ENCODE assay signal across 26 cellular contexts in genomic region chr3:99683876-99684275, GRCh38. TPM values are rescaled to one million over a fixed set of nuclear protein-coding genes. Genes with fewer than 3 reads are reported as not detected.
DNase-seq lines count a peak whose midpoint lies in the region; ATAC-seq and TF ChIP-seq lines count a peak whose summit lies in the region.
"Had no signal": no experiment of that assay in that cellular context is flagged by ENCODE, and none has a peak within 500 bp of the region (broad histone marks: within the 10 kb centered on the region; RNA-seq: fewer than 3 reads in every experiment).

No MANE protein-coding gene starts in this region.

- H3K27me3 Mint-ChIP-seq in MCF 10A (ENCODE audit: insufficient read depth, unreplicated experiment) (no peaks in the 10 kb centered on the region), GM23338 (ENCODE audit: insufficient read depth, low read depth, poor library complexity) (no peaks in the 10 kb centered on the region)
- peaks cover 4 to 20% (median 8%) of the 10 kb centered on the region in 5 donors for H3K27me3 Mint-ChIP-seq in naive thymus-derived CD4-positive, alpha-beta T cell

- H3K27ac Mint-ChIP-seq in MCF 10A (ENCODE audit: low read depth, unreplicated experiment) (peak overlapping the region; percentile 39), GM23338 (no peak overlapping the region)
- H3K27ac Mint-ChIP-seq in naive thymus-derived CD4-positive, alpha-beta T cell: no peak overlapping the region
- H3K27ac Mint-ChIP-seq: CD14-positive monocyte, HFFc6 had no signal

- H3K36me3 Mint-ChIP-seq in MCF 10A (ENCODE audit: insufficient read depth, unreplicated experiment) (peaks cover 11% of the 10 kb centered on the region), GM23338 (ENCODE audit: low read depth) (no peaks in the 10 kb centered on the region)
- no peaks in the 10 kb centered on the region for H3K36me3 Mint-ChIP-seq in naive thymus-derived CD4-positive, alpha-beta T cell
- H3K36me3 Mint-ChIP-seq: CD14-positive monocyte had no signal

- H3K9me3 ChIP-seq in mammary epithelial cell (replicated peaks; ENCODE audit: insufficient read depth, low read length) (no peaks in the 10 kb centered on the region), gastroesophageal sphincter (no peaks in the 10 kb centered on the region), sigmoid colon (no peaks in the 10 kb centered on the region), tibial artery (no peaks in the 10 kb centered on the region)
- H3K9me3 ChIP-seq in naive thymus-derived CD4-positive, alpha-beta T cell (ENCODE audit: control insufficient read depth in 2 of 3, low read length in 3 of 3): no peaks in the 10 kb centered on the region
- H3K9me3 ChIP-seq: BE2C, HAP-1, SJSA1 had no signal

- dilution Hi-C loops in mammary epithelial cell (cut with HindIII; ENCODE audit: low sequenced_read_pairs): no loop called here

- no peaks in the 10 kb centered on the region; the same call in 1 of the 2 replicates for H3K9me2 ChIP-seq in GM23338 (ENCODE audit: insufficient read depth)

- DNase-seq in MCF 10A (ENCODE audit: unreplicated experiment) (no peak), mammary epithelial cell (no peak), sigmoid colon (no peak), tibial artery (no peak), GM23338 (ENCODE audit: low spot score) (no peak)
- DNase-seq in naive thymus-derived CD4-positive, alpha-beta T cell: no peak
- DNase-seq: ACHN, BE2C, Calu3, DND-41, GOT3, HFFc6, NCI-H1092, NCI-H1436, NCI-H187, NCI-H2107, NCI-H524, NCI-H774, PC-9, Right ventricle myocardium superior had no signal

- H3K4me3 Mint-ChIP-seq in MCF 10A (ENCODE audit: unreplicated experiment): no peak overlapping the region
- H3K4me3 Mint-ChIP-seq in GM23338: no peak overlapping the region
- H3K4me3 Mint-ChIP-seq in naive thymus-derived CD4-positive, alpha-beta T cell: no peak overlapping the region
- H3K4me3 Mint-ChIP-seq: CD14-positive monocyte, HFFc6 had no signal

- intact Hi-C loops in MCF 10A (cut with micrococcal nuclease) (no loop called here), mammary epithelial cell (cut with micrococcal nuclease) (no loop called here), sigmoid colon (cut with DNase I) (loop anchor here (10.0 kb wide), 1 partner anchor 659 kb away; no protein-coding TSS in a partner anchor), tibial artery (cut with DNase I; ENCODE audit: low total_unique reads) (no loop called here)
- intact Hi-C loops in naive thymus-derived CD4-positive, alpha-beta T cell (cut with micrococcal nuclease): loop anchor here in 1 of 2 donors (10.0 kb wide), 1 partner anchor 659 kb away; no protein-coding TSS in a partner anchor

- BruUV-seq in MCF 10A (replicated peaks; lab: Mats Ljungman, UMichigan) (no TSS peak), mammary epithelial cell (replicated peaks; lab: Mats Ljungman, UMichigan) (no TSS peak)

- no peaks in the 10 kb centered on the region for H3F3A ChIP-seq in GM23338 (replicated peaks; ENCODE audit: low read depth)

- H3K27ac ChIP-seq in mammary epithelial cell (ENCODE audit: insufficient read depth, low read depth, low read length) (no peak overlapping the region), gastroesophageal sphincter (peak overlapping the region; percentile 49 to 60 (median 56)), sigmoid colon (peak overlapping the region in 3 of 4 donors; percentile 8 to 66 (median 50)), tibial artery (peak overlapping the region; percentile 61 to 69), GM23338 (ENCODE audit: low read depth) (no peak overlapping the region)
- H3K27ac ChIP-seq in naive thymus-derived CD4-positive, alpha-beta T cell (ENCODE audit: low read depth, low read length): no peak overlapping the region
- H3K27ac ChIP-seq: 22Rv1, PC-9, SJSA1 had no signal

- no peak overlapping the region for H3K9ac ChIP-seq in mammary epithelial cell (ENCODE audit: insufficient read depth, low read length)

- CTCF ChIA-PET in MCF 10A (lab: Yijun Ruan, JAX): interaction anchor here (0.6 to 10.5 kb wide), 13 partner anchors 12 to 569 kb away, joined by 3 to 209 read pairs (median 4); partner anchors contain the start of gene COL8A1
- CTCF ChIA-PET in mammary epithelial cell (lab: Charles Lee; ENCODE audit: low non-redundant PET): interaction anchor here (1.0 kb wide), 1 partner anchor 38 kb away, joined by 9 read pairs; no protein-coding TSS in a partner anchor
- CTCF ChIA-PET in naive thymus-derived CD4-positive, alpha-beta T cell (lab: Charles Lee): no interaction called here

- no peak for TF ChIP-seq EP300 in gastroesophageal sphincter (IDR thresholded peaks at IDR 0.05)
- no peak for TF ChIP-seq EP300 in sigmoid colon (IDR thresholded peaks at IDR 0.05)

- H3K36me3 ChIP-seq in mammary epithelial cell (ENCODE audit: insufficient read depth, low read length) (no peaks in the 10 kb centered on the region), gastroesophageal sphincter (no peaks in the 10 kb centered on the region), sigmoid colon (no peaks in the 10 kb centered on the region), tibial artery (no peaks in the 10 kb centered on the region), GM23338 (ENCODE audit: insufficient read depth) (no peaks in the 10 kb centered on the region)
- no peaks in the 10 kb centered on the region for H3K36me3 ChIP-seq in naive thymus-derived CD4-positive, alpha-beta T cell (ENCODE audit: control insufficient read depth in 2 of 3, insufficient read depth in 3 of 3, low read length in 3 of 3)
- H3K36me3 ChIP-seq: BE2C, HAP-1 had no signal

- H4K20me1 ChIP-seq in mammary epithelial cell (ENCODE audit: insufficient read depth, low read length): no peaks in the 10 kb centered on the region
- H4K20me1 ChIP-seq in GM23338 (replicated peaks; ENCODE audit: insufficient read depth): no peaks in the 10 kb centered on the region

- no peak for TF ChIP-seq CTCF in MCF 10A (IDR thresholded peaks at IDR 0.05; ENCODE audit: unreplicated experiment)
- TF ChIP-seq CTCF in mammary epithelial cell (conservative IDR thresholded peaks at IDR 0.05 in 1 of 2, IDR thresholded peaks at IDR 0.05 in 1 of 2; ENCODE audit: extremely low read depth in 1 of 2, insufficient read depth in 1 of 2, low read depth in 1 of 2, low read length in 2 of 2): no peak
- TF ChIP-seq CTCF in gastroesophageal sphincter (IDR thresholded peaks at IDR 0.05): no peak
- TF ChIP-seq CTCF in sigmoid colon (IDR thresholded peaks at IDR 0.05): no peak
- no peak for TF ChIP-seq CTCF in tibial artery (IDR thresholded peaks at IDR 0.05)
- TF ChIP-seq CTCF in GM23338 (conservative IDR thresholded peaks at IDR 0.05; ENCODE audit: low read depth in 2 of 2): no peak

- in situ Hi-C loops in mammary epithelial cell (cut with MboI; ENCODE audit: low sequenced_read_pairs in 2 of 2): no loop called here

- H3K4me1 ChIP-seq in mammary epithelial cell (ENCODE audit: insufficient read depth, low read length): no peaks in the 10 kb centered on the region
- peaks cover 0 to 43% (median 17%) of the 10 kb centered on the region in 3 donors for H3K4me1 ChIP-seq in gastroesophageal sphincter
- H3K4me1 ChIP-seq in sigmoid colon: peaks cover 0 to 30% (median 16%) of the 10 kb centered on the region in 4 donors
- H3K4me1 ChIP-seq in tibial artery: peaks cover 0 to 84% (median 24%) of the 10 kb centered on the region in 4 donors
- H3K4me1 ChIP-seq in GM23338 (ENCODE audit: insufficient read depth): no peaks in the 10 kb centered on the region
- H3K4me1 ChIP-seq in naive thymus-derived CD4-positive, alpha-beta T cell (ENCODE audit: control insufficient read depth in 2 of 2, insufficient read depth in 2 of 2, low read length in 2 of 2): no peaks in the 10 kb centered on the region
- H3K4me1 ChIP-seq: BE2C, HAP-1, SJSA1 had no signal

- 97% methylated on average over 3 of the region's 3 CpGs for WGBS in mammary epithelial cell (ENCODE audit: low coverage, missing lambda C conversion rate)
- 88 to 92% methylated on average over 2 to 3 of the region's 3 CpGs for WGBS in gastroesophageal sphincter (ENCODE audit: low coverage in 1 of 2), 2 donors
- 90 to 92% methylated on average over 3 of the region's 3 CpGs for WGBS in sigmoid colon, 2 donors

- H3K27me3 ChIP-seq in mammary epithelial cell (ENCODE audit: insufficient read depth, low read length) (no peaks in the 10 kb centered on the region), gastroesophageal sphincter (no peaks in the 10 kb centered on the region), sigmoid colon (no peaks in the 10 kb centered on the region), tibial artery (no peaks in the 10 kb centered on the region), GM23338 (ENCODE audit: insufficient read depth) (no peaks in the 10 kb centered on the region)
- H3K27me3 ChIP-seq in naive thymus-derived CD4-positive, alpha-beta T cell (ENCODE audit: control insufficient read depth in 2 of 2, insufficient read depth in 2 of 2, low read length in 2 of 2): no peaks in the 10 kb centered on the region
- H3K27me3 ChIP-seq: SJSA1 had no signal

- H2AFZ ChIP-seq in mammary epithelial cell (ENCODE audit: low read depth, low read length) (no peak overlapping the region), GM23338 (no peak overlapping the region)
- H2AFZ ChIP-seq: PC-9 had no signal

- H3K4me1 Mint-ChIP-seq in MCF 10A (ENCODE audit: insufficient read depth, unreplicated experiment) (peaks cover 7% of the 10 kb centered on the region), GM23338 (no peaks in the 10 kb centered on the region)
- H3K4me1 Mint-ChIP-seq in naive thymus-derived CD4-positive, alpha-beta T cell: no peaks in the 10 kb centered on the region
- H3K4me1 Mint-ChIP-seq: CD14-positive monocyte had no signal

- H3K79me2 ChIP-seq in mammary epithelial cell (ENCODE audit: insufficient read depth, low read length) (no peaks in the 10 kb centered on the region), GM23338 (replicated peaks; ENCODE audit: insufficient read depth) (no peaks in the 10 kb centered on the region)

- H3K9me3 Mint-ChIP-seq in MCF 10A (ENCODE audit: unreplicated experiment) (no peaks in the 10 kb centered on the region), GM23338 (no peaks in the 10 kb centered on the region)
- peaks cover 0 to 2% (median 0%) of the 10 kb centered on the region in 11 donors for H3K9me3 Mint-ChIP-seq in naive thymus-derived CD4-positive, alpha-beta T cell
- H3K9me3 Mint-ChIP-seq: HFFc6 had no signal

- H3K4me2 ChIP-seq in mammary epithelial cell (ENCODE audit: insufficient read depth, low read depth, low read length) (no peak overlapping the region), GM23338 (no peak overlapping the region)
- H3K4me2 ChIP-seq: PC-9 had no signal

- H3K4me3 ChIP-seq in mammary epithelial cell (replicated peaks in 1 of 3; ENCODE audit: insufficient read depth in 1 of 3, low read depth in 2 of 3, low read length in 3 of 3): no peak overlapping the region
- H3K4me3 ChIP-seq in gastroesophageal sphincter: no peak overlapping the region
- no peak overlapping the region for H3K4me3 ChIP-seq in sigmoid colon
- no peak overlapping the region for H3K4me3 ChIP-seq in tibial artery
- no peak overlapping the region for H3K4me3 ChIP-seq in GM23338
- no peak overlapping the region for H3K4me3 ChIP-seq in naive thymus-derived CD4-positive, alpha-beta T cell (ENCODE audit: low read length)
- H3K4me3 ChIP-seq: HAP-1, PC-9, SJSA1 had no signal

- POLR2A ChIA-PET in MCF 10A (lab: Yijun Ruan, JAX): interaction anchor here (1.1 to 1.8 kb wide), 2 partner anchors 11 to 43 kb away, joined by 4 to 6 read pairs; no protein-coding TSS in a partner anchor
- POLR2A ChIA-PET in naive thymus-derived CD4-positive, alpha-beta T cell (lab: Charles Lee): no interaction called here

- ATAC-seq in gastroesophageal sphincter (no peak), GM23338 (no peak), GM18873 (IDR thresholded peaks at IDR 0.05; ENCODE audit: low FRiP score, unreplicated experiment) (no peak)
- no peak for ATAC-seq in naive thymus-derived CD4-positive, alpha-beta T cell

- no peak for TF ChIP-seq POLR2A in gastroesophageal sphincter (IDR thresholded peaks at IDR 0.05)
- TF ChIP-seq POLR2A in sigmoid colon (IDR thresholded peaks at IDR 0.05): no peak

RNA-seq across cellular contexts. Expression of gene COL8A1, which starts 45.5 kb away (rescaled TPM):
- 29.1 and 112 TPM in 2 replicates for total RNA-seq in MCF 10A (2022)
- 10 to 100 TPM; 11.9 to 73.2 TPM for total RNA-seq in mammary epithelial cell
- 21.7 TPM for polyA plus RNA-seq in mammary epithelial cell
- 37.9 TPM for polyA minus RNA-seq in mammary epithelial cell
- total RNA-seq in gastroesophageal sphincter: 100 to 1,000 TPM in 2 of 4 donors, 10 to 100 TPM in 2; 20.3 to 136 (median 80.1) TPM
- 10 to 100 TPM; 15.3 to 39.6 (median 18.3) TPM for total RNA-seq in sigmoid colon
- 1 to 10 TPM in 1 of 3 donors, under 1 TPM in 2; 0.23 to 2.2 (median 0.60) TPM for polyA plus RNA-seq in sigmoid colon
- total RNA-seq in GM23338 (2014; rRNA removed; shearing (Covaris generic)): 0.97 and 1.7 TPM in 2 replicates
- polyA plus RNA-seq in GM23338 (2016; fragmentation: Nextera tagmentation; extraction: Ambion mirVana): 0.24 and 0.26 TPM in 2 replicates
- total RNA-seq in naive thymus-derived CD4-positive, alpha-beta T cell: under 1 TPM in 4 of 5 experiments, not detected in 1; 0.13 to 0.24 (median 0.14) TPM
- not detected for polyA plus RNA-seq in naive thymus-derived CD4-positive, alpha-beta T cell
- polyA plus RNA-seq: CD14-positive monocyte had no signal

Comparison
In these comparisons a context has a peak if more than half of its experiments do, and no peak if none do; other contexts are left out.
1. H3K27ac ChIP-seq: peak in gastroesophageal sphincter (4 of 4), sigmoid colon (3 of 4) and tibial artery (2 of 2); none in mammary epithelial cell (single experiment), GM23338 (single experiment) and naive thymus-derived CD4-positive, alpha-beta T cell (single experiment).